9 cellular contexts compared by ENCODE assay signal in the genomic region with DNA sequence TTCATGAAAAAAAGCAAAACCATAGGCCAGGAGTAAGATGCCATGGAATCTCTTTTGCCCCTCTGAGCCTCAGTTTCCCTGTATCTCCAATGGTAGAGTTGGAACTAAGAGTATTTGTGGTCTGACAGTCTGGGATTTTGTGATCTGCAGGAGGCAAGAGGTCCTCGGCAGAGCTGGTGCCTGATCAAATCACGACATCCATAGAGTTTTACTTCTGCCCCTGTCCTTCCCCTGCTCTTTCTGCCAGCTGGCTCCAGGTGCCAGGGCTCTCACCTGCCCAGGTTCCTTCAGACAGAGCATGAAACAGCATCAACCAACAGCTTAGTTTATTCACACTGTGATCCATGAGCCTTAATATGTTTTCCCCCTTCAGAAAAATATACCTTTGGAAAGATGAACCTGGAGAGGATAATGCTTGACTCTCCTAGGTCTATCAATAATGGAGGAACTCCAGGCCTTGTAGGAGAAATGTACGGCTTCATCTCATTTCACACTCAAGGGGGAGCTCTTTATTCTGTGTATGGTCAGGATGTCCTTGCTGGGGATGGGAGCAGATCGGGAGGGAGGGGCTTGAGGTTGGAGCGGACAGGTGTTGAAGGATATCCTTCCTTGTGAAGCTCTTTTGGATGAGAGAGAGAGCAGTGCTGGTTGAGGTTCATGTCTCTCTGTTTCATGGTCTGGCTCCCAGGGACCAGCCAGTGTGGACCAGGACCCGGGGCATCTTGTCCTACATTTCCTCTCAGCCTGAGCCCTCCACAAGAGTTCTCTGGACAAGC.
A peak's percentile ranks its signal among the peaks of the same experiment; 100 is the strongest.
DNase-seq lines count a peak whose midpoint lies in the region; TF ChIP-seq lines count a peak whose summit lies in the region.
"Had no signal": no experiment of that assay in that cellular context is flagged by ENCODE, and none has a peak within 500 bp of the region (broad histone marks: within the 10 kb centered on the region; RNA-seq: fewer than 3 reads in every experiment).

No MANE protein-coding gene starts in this region.

- no peaks in the 10 kb centered on the region for H3K9me3 ChIP-seq in BE2C

- peak; percentile 47 for TF ChIP-seq CTCF in BE2C (IDR thresholded peaks at IDR 0.05; ENCODE audit: low read depth, low read length)
- peak; percentile 68 for TF ChIP-seq CTCF in choroid plexus epithelial cell (conservative IDR thresholded peaks at IDR 0.05; ENCODE audit: low read depth, low read length)
- TF ChIP-seq CTCF in lower leg skin (IDR thresholded peaks at IDR 0.05) = no peak

- 75 to 86% methylated on average over 6 of the region's 6 CpGs for WGBS in lower leg skin, 2 donors

- TF ChIP-seq POLR2A in lower leg skin (IDR thresholded peaks at IDR 0.05) = no peak

- H3K36me3 ChIP-seq in BE2C = no peaks in the 10 kb centered on the region

- intact Hi-C loops in lower leg skin (cut with DNase I; ENCODE audit: low total_unique reads) = no loop called here

- H3K27me3 ChIP-seq in BE2C = no peaks in the 10 kb centered on the region

- no peak overlapping the region for H3K4me3 ChIP-seq in BE2C (ENCODE audit: low read depth, low read length)
- H3K4me3 ChIP-seq in choroid plexus epithelial cell (ENCODE audit: low read depth, low read length) = no peak overlapping the region
- H3K4me3 ChIP-seq in lower leg skin (ENCODE audit: low read depth, poor library complexity, severe bottlenecking) = no peak overlapping the region

- no peak for DNase-seq in BE2C
- peak; percentile 71 for DNase-seq in ELF-1 (ENCODE audit: low read depth, low spot score)
- peak; percentile 81 for DNase-seq in NCI-H526 treated with DMSO at 0.1 percent for 48 hours (lab: John Stamatoyannopoulos, UW)
- DNase-seq in choroid plexus epithelial cell (ENCODE audit: low read depth) = peak; percentile 74
- DNase-seq in stimulated activated CD4-positive, alpha-beta T cell treated with anti-CD3 and anti-CD28 coated beads, Interleukin-15, amount 100 ng/mL, for 24 hours = no peak
- no peak for DNase-seq in middle frontal gyrus (ENCODE audit: extremely low spot score, low spot score)
- no peak for DNase-seq in RKO (ENCODE audit: low spot score)
- no peak for DNase-seq in lower leg skin (ENCODE audit: low spot score in 2 of 2)
- DNase-seq: activated T-cell treated with anti-CD3 and anti-CD28 coated beads for 4 hours had no signal

- H3K4me1 ChIP-seq in BE2C = peaks cover 12% of the 10 kb centered on the region

Comparison
In these comparisons a context has a peak if more than half of its experiments do, and no peak if none do; other contexts are left out.
1. DNase-seq: peak in ELF-1 (single experiment), NCI-H526 treated with DMSO at 0.1 percent for 48 hours (single experiment) and choroid plexus epithelial cell (single experiment); none in BE2C (single experiment), stimulated activated CD4-positive, alpha-beta T cell treated with anti-CD3 and anti-CD28 coated beads, Interleukin-15, amount 100 ng/mL, for 24 hours (single experiment), middle frontal gyrus (single experiment), RKO (single experiment) and lower leg skin (0 of 2).
2. CTCF ChIP-seq: peak in BE2C (single experiment) and choroid plexus epithelial cell (single experiment); none in lower leg skin (0 of 3).